In the genomic region with DNA sequence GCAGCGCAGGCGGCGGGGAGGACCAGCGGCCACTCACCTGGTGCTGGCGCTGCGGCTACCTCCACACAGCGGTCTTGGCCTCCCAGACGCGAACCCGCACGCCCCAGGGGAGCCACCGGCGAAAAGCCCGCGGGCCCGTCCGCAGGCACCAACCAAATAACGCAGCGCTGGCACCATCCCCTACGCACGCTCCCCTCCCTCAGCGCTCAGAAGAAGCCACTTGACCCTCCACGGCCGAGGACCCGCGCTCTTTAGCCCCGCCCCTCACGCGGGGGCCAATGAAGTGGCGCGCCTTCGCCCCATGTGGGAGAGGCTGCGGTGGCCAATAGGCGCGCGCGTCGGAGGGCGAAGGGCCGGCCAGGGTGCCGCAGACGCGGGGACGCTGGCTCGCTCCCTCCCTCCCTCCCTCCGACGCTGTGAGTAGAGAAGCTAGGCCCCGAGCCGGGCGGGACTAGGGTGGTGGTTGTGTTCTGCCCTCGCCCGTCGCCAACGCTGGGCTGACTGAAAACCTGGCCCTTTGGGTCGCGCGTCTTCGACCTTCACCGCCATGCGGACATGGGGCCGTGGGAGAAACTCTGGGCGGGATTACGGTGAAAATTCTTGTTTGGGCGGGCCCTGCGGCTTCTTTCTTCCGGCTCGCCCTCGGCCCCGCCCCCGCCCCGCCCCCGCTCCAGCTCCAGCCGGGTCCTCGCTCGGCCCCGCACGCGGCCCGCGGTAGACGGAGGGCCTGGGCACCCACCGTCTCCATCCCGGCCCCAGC, we compare ENCODE assay signal across 1 cellular context.
TF ChIP-seq lines count a peak whose summit lies in the region.

A gene with protein sequence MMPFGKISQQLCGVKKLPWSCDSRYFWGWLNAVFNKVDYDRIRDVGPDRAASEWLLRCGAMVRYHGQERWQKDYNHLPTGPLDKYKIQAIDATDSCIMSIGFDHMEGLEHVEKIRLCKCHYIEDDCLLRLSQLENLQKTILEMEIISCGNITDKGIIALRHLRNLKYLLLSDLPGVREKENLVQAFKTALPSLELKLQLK (plus strand): TSS at position 351 of the 760 bp plus-strand sequence. CDS start 9,164 bp downstream, outside the sequence.
A gene (minus strand): TSS at position 256 of the 760 bp plus-strand sequence. CDS start 79 bp downstream, at position 177.

TF ChIP-seq in HCT116, 20 proteins besides CTCF, POLR2A, EP300 and RAD21 (continued from another document):
- no peak for TF ChIP-seq ZNF274 (IDR thresholded peaks at IDR 0.05; ENCODE audit: low read depth, low read length)
- TF ChIP-seq CEBPB (IDR thresholded peaks at IDR 0.05; ENCODE audit: low read depth): no peak
- TF ChIP-seq FOSL1 (IDR thresholded peaks at IDR 0.05; ENCODE audit: low read depth): no peak
- no peak for TF ChIP-seq EZH2 (IDR thresholded peaks at IDR 0.05)
- TF ChIP-seq, protein P1, sequence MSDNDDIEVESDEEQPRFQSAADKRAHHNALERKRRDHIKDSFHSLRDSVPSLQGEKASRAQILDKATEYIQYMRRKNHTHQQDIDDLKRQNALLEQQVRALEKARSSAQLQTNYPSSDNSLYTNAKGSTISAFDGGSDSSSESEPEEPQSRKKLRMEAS (IDR thresholded peaks at IDR 0.05): peak; percentile 97
- peak; percentile 86 for TF ChIP-seq EGR1 (IDR thresholded peaks at IDR 0.05; ENCODE audit: low read depth)
- peak; percentile 82 for TF ChIP-seq ZFX (IDR thresholded peaks at IDR 0.05)
- peak; percentile 64 for TF ChIP-seq TCF7L2 (IDR thresholded peaks at IDR 0.05; ENCODE audit: borderline replicate concordance, extremely low read depth, insufficient read depth, insufficient read length)
- peak; percentile 22 for TF ChIP-seq YY1 (IDR thresholded peaks at IDR 0.05; ENCODE audit: extremely low read depth, insufficient replicate concordance, low read depth, low read length)
- TF ChIP-seq SIN3A (IDR thresholded peaks at IDR 0.05; ENCODE audit: low read depth): no peak; the same call in 1 of the 2 replicates
- TF ChIP-seq JUND (IDR thresholded peaks at IDR 0.05): no peak
- TF ChIP-seq, protein P2, sequence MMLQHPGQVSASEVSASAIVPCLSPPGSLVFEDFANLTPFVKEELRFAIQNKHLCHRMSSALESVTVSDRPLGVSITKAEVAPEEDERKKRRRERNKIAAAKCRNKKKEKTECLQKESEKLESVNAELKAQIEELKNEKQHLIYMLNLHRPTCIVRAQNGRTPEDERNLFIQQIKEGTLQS (IDR thresholded peaks at IDR 0.05): no peak
TF ChIP-seq in HCT116: peak in this region for 9.
